In the genomic region with DNA sequence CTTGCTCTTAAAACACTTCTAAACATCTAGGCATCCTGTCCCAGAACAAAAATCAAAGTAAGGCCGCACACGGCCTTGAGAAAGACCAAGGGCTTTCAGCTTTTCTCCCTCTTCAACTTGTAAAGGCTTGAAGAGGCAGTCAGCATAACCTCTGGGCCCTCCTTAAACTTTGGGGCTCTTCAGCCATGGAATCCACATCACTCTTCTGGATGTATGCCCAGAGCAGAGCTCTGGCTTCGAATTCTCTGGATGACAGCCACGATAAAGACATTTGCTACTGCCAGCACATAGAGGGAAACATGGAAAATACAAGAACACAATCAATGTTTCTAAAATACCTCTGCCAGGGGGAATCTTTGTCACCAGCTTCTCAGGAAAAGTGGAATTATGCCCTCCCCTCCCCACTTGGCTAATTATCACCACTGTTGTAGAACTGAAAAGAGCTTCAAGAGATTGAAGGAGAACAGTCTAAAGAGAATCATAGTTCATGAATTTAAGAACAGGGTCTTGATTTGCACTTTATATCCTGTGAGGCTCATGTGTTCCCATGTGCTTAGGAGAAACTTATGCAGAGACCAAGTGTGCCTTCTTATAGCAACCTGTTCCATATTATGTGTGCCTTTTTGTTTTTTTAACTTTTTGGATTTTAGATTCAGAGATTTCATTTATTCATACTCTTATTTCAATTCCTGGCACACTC, we compare ENCODE assay signal across 15 cellular contexts. TPM values are rescaled to one million over a fixed set of nuclear protein-coding genes. Genes with fewer than 3 reads are reported as not detected.
DNase-seq lines count a peak whose midpoint lies in the region; ATAC-seq, FAIRE-seq and TF ChIP-seq lines count a peak whose summit lies in the region.
"Had no signal": no experiment of that assay in that cellular context is flagged by ENCODE, and none has a peak within 500 bp of the region (broad histone marks: within the 10 kb centered on the region; RNA-seq: fewer than 3 reads in every experiment).

No MANE protein-coding gene starts in this region.

- H3K79me2 ChIP-seq in astrocyte (ENCODE audit: insufficient read depth, low read length) = no peaks in the 10 kb centered on the region

- no peaks in the 10 kb centered on the region for H3K4me1 ChIP-seq in astrocyte (ENCODE audit: insufficient read depth, low read length)
- peaks cover 2% of the 10 kb centered on the region for H3K4me1 ChIP-seq in ovary (ENCODE audit: insufficient read depth)

- no peak overlapping the region for H2AFZ ChIP-seq in astrocyte (ENCODE audit: low read depth, low read length)

- no peak overlapping the region for H3K27ac Mint-ChIP-seq in astrocyte (ENCODE audit: unreplicated experiment)
- H3K27ac Mint-ChIP-seq in effector memory CD8-positive, alpha-beta T cell = no peak overlapping the region
- H3K27ac Mint-ChIP-seq: activated naive CD8-positive, alpha-beta T cell; T-cell had no signal

- no peaks in the 10 kb centered on the region for H3K27me3 Mint-ChIP-seq in astrocyte (ENCODE audit: low read depth, unreplicated experiment)
- no peaks in the 10 kb centered on the region for H3K27me3 Mint-ChIP-seq in effector memory CD8-positive, alpha-beta T cell
- H3K27me3 Mint-ChIP-seq: activated naive CD8-positive, alpha-beta T cell; T-cell had no signal

- 27 to 33% (median 28%) methylated on average over 4 of the region's 4 CpGs for WGBS in ovary, 3 donors

- H3K4me3 ChIP-seq in astrocyte (ENCODE audit: insufficient read depth, low read depth, low read length) (no peak overlapping the region), ovary (no peak overlapping the region)

- no peaks in the 10 kb centered on the region for H3K4me1 Mint-ChIP-seq in astrocyte (ENCODE audit: low read depth, unreplicated experiment)
- H3K4me1 Mint-ChIP-seq in effector memory CD8-positive, alpha-beta T cell (ENCODE audit: low read depth in 2 of 2) = no peaks in the 10 kb centered on the region
- H3K4me1 Mint-ChIP-seq: T-cell had no signal

- ATAC-seq in Right ventricle myocardium superior (ENCODE audit: poor library complexity) (peak; percentile 95), HG03097 (IDR thresholded peaks at IDR 0.05; ENCODE audit: low FRiP score, unreplicated experiment) (no peak), GM21367 (IDR thresholded peaks at IDR 0.05; ENCODE audit: unreplicated experiment) (no peak)
- ATAC-seq in effector memory CD8-positive, alpha-beta T cell (replicated peaks) = no peak
- ATAC-seq: T-cell had no signal

- H3K4me3 Mint-ChIP-seq in astrocyte (ENCODE audit: unreplicated experiment) = no peak overlapping the region
- H3K4me3 Mint-ChIP-seq in effector memory CD8-positive, alpha-beta T cell = no peak overlapping the region
- H3K4me3 Mint-ChIP-seq: activated naive CD8-positive, alpha-beta T cell; T-cell had no signal

- H3K27ac ChIP-seq in astrocyte (ENCODE audit: low read depth, low read length) (no peak overlapping the region), ovary (peak overlapping the region in 1 of 2 donors; percentile 16)

- no peaks in the 10 kb centered on the region for H3K36me3 Mint-ChIP-seq in astrocyte (ENCODE audit: low read depth, unreplicated experiment)
- no peaks in the 10 kb centered on the region for H3K36me3 Mint-ChIP-seq in effector memory CD8-positive, alpha-beta T cell (ENCODE audit: insufficient read depth)
- H3K36me3 Mint-ChIP-seq: activated naive CD8-positive, alpha-beta T cell; T-cell had no signal

- H3K9ac ChIP-seq in astrocyte (ENCODE audit: low read length) = no peak overlapping the region

- DNase-seq in Ammon's horn (ENCODE audit: low spot score) = peak; percentile 22
- DNase-seq in astrocyte (ENCODE audit: low read depth) = peak; percentile 71
- DNase-seq in Right ventricle myocardium superior = peak; percentile 42
- DNase-seq in ovary = peak; percentile 35 to 58 (median 55)
- no peak for DNase-seq in effector memory CD8-positive, alpha-beta T cell
- no peak for DNase-seq in GF-D8 (lab: John Stamatoyannopoulos, UW)
- DNase-seq: activated CD8-positive, alpha-beta memory T cell treated with anti-CD3 and anti-CD28 coated beads for 24 hours; AML-193; effector CD8-positive, alpha-beta T cell; NCI-H1694 treated with DMSO at 0.1 percent for 48 hours; stimulated activated CD4-positive, alpha-beta T cell treated with anti-CD3 and anti-CD28 coated beads, Interleukin-4, amount 100 ng/mL, for 24 hours; T-cell had no signal

- H3K9me3 ChIP-seq in astrocyte (ENCODE audit: insufficient read depth, low read depth, low read length) (no peaks in the 10 kb centered on the region), ovary (no peaks in the 10 kb centered on the region)

- peak; percentile 34 for FAIRE-seq in astrocyte (lab: Jason Lieb, UNC)

- intact Hi-C loops in Right ventricle myocardium superior (cut with DNase I) (no loop called here), ovary (cut with DNase I) (no loop called here)

- H4K20me1 ChIP-seq in astrocyte (ENCODE audit: insufficient read depth, low read length) = no peaks in the 10 kb centered on the region

- H3K4me2 ChIP-seq in astrocyte (ENCODE audit: low read length) = no peak overlapping the region

- H3K36me3 ChIP-seq in astrocyte (ENCODE audit: insufficient read depth, low read length) (no peaks in the 10 kb centered on the region), ovary (no peaks in the 10 kb centered on the region)

- no peaks in the 10 kb centered on the region for H3K27me3 ChIP-seq in astrocyte (ENCODE audit: insufficient read depth, low read length)
- no peaks in the 10 kb centered on the region for H3K27me3 ChIP-seq in ovary

- peaks cover 3% of the 10 kb centered on the region for H3K9me3 Mint-ChIP-seq in astrocyte (ENCODE audit: unreplicated experiment)
- peaks cover 0 to 2% of the 10 kb centered on the region in 2 donors for H3K9me3 Mint-ChIP-seq in effector memory CD8-positive, alpha-beta T cell
- H3K9me3 Mint-ChIP-seq: T-cell had no signal

- TF ChIP-seq EP300 in ovary (IDR thresholded peaks at IDR 0.05) = no peak

- TF ChIP-seq CTCF in astrocyte (IDR thresholded peaks at IDR 0.05; ENCODE audit: insufficient read depth, low read depth, low read length) (no peak), ovary (IDR thresholded peaks at IDR 0.05) (no peak)

- TF ChIP-seq POLR2A in ovary (IDR thresholded peaks at IDR 0.05) = no peak

RNA-seq across cellular contexts. Expression of a gene that starts 39.0 kb away (rescaled TPM):
- total RNA-seq in astrocyte = not detected in 2 replicates
- total RNA-seq in Right ventricle myocardium superior = 25.1 TPM
- total RNA-seq in ovary = 10 to 100 TPM in 3 of 7 donors, 1 to 10 TPM in 4; 1.3 to 31.7 (median 4.8) TPM
- polyA plus RNA-seq in ovary = 100 to 1,000 TPM in 1 of 2 donors, 1 to 10 TPM in 1; 4.7 to 248 TPM
- total RNA-seq: T-cell had no signal

Comparison
In these comparisons a context has a peak if more than half of its experiments do, and no peak if none do; other contexts are left out.
1. DNase-seq: peak in Ammon's horn (single experiment), astrocyte (single experiment), Right ventricle myocardium superior (single experiment) and ovary (5 of 5); none in effector memory CD8-positive, alpha-beta T cell (0 of 3) and GF-D8 (single experiment).